28 cellular contexts compared by ENCODE assay signal in the genomic region with DNA sequence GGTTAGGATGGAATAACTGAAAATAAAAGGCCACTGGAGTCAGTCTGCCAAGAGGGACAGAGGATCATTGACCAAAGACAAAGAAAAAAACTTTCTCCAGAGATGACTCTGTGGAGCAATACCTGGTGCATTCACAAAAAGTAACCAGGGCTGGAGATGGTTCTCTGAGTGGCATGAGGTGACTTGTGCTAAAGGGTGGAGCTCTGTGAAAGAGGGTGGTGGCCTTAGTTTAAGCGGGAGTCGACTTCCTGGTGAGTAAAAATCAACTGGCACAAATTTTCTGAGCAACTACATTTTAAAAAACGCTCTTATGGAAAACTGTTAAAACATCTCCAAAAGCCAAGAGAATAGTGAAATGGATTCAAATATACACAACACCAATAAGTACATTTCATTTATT. TPM values are rescaled to one million over a fixed set of nuclear protein-coding genes. Genes with fewer than 3 reads are reported as not detected.
"Had no signal": no experiment of that assay in that cellular context is flagged by ENCODE, and none has a peak within 500 bp of the region (broad histone marks: within the 10 kb centered on the region; RNA-seq: fewer than 3 reads in every experiment).

No MANE protein-coding gene starts in this region.

- H3K27ac ChIP-seq: esophagus muscularis mucosa, gastrocnemius medialis, neural progenitor cell, testis, uterus had no signal

- H3K27me3 ChIP-seq: testis had no signal

- H2AFZ ChIP-seq: neural progenitor cell had no signal

- H3K9ac ChIP-seq: neural progenitor cell had no signal

- H3K4me1 ChIP-seq: gastrocnemius medialis, testis, uterus had no signal

- H3K36me3 ChIP-seq: esophagus muscularis mucosa, gastrocnemius medialis, neural progenitor cell, uterus had no signal

- H3K9me3 ChIP-seq: esophagus muscularis mucosa, gastrocnemius medialis, testis, uterus had no signal

- H3K4me3 ChIP-seq: esophagus muscularis mucosa, gastrocnemius medialis, neural progenitor cell, testis, uterus had no signal

- H3K4me2 ChIP-seq: neural progenitor cell had no signal

- DNase-seq: activated CD4-positive, alpha-beta T cell treated with anti-CD3 and anti-CD28 coated beads for 4 hours; activated CD4-positive, alpha-beta T cell treated with anti-CD3 and anti-CD28 coated beads, Interleukin-2, amount 50 U/mL, for 48 hours; activated CD4-positive, CD25-positive, alpha-beta regulatory T cell; activated CD8-positive, alpha-beta memory T cell treated with anti-CD3 and anti-CD28 coated beads, Interleukin-2, amount 50 U/mL, for 48 hours; activated naive CD4-positive, alpha-beta T cell; activated naive CD8-positive, alpha-beta T cell treated with anti-CD3 and anti-CD28 coated beads for 36 hours; activated T-cell treated with anti-CD3 and anti-CD28 coated beads, Interleukin-2, amount 50 U/mL, for 4 hours; amniotic stem cell; cerebellar nuclear complex; cortex of kidney; gastrocnemius medialis; head of caudate nucleus; left cardiac atrium; naive thymus-derived CD4-positive, alpha-beta T cell; retina; stimulated activated CD4-positive, alpha-beta T cell treated with anti-CD3 and anti-CD28 coated beads, Interleukin-2, amount 100 ng/mL, for 48 hours; stimulated activated naive CD4-positive, alpha-beta T cell; T1000; testis; trophoblast cell; uterus had no signal

- FAIRE-seq: islet of Langerhans had no signal

RNA-seq across cellular contexts. Expression of gene NHLH2, which starts 10.0 kb away (rescaled TPM):
- total RNA-seq: activated CD8-positive, alpha-beta memory T cell treated with anti-CD3 and anti-CD28 coated beads for 36 hours; activated naive CD8-positive, alpha-beta T cell treated with anti-CD3 and anti-CD28 coated beads for 36 hours; activated T-cell treated with anti-CD3 and anti-CD28 coated beads, Interleukin-2, amount 50 U/mL, for 4 hours; activated T-helper 2 cell treated with anti-CD3 and anti-CD28 coated beads, Interferon-gamma antibody, Interleukin-2, Interleukin-4, amounts not matched to agents 10 μg/mL and 5 μg/mL and 100 μg/mL, durations not matched to agents 14 hours and 24 hours and 36 hours; esophagus muscularis mucosa; gastrocnemius medialis; left cardiac atrium; naive thymus-derived CD4-positive, alpha-beta T cell; omental fat pad; posterior vena cava; uterus had no signal
- polyA plus RNA-seq: naive thymus-derived CD4-positive, alpha-beta T cell had no signal
